ENCODE assay signal across 9 cellular contexts in genomic region chr14:105045710-105046326, GRCh38. TPM values are rescaled to one million over a fixed set of nuclear protein-coding genes. Genes with fewer than 3 reads are reported as not detected.
DNase-seq lines count a peak whose midpoint lies in the region; ATAC-seq and TF ChIP-seq lines count a peak whose summit lies in the region.
"Had no signal": no experiment of that assay in that cellular context is flagged by ENCODE, and none has a peak within 500 bp of the region (broad histone marks: within the 10 kb centered on the region; RNA-seq: fewer than 3 reads in every experiment).

No MANE protein-coding gene starts in this region.

- H3K4me3 ChIP-seq in LNCaP clone FGC (ENCODE audit: low read depth, low read length) (no peak overlapping the region), esophagus squamous epithelium (peak overlapping the region in 1 of 4 donors; percentile 19)
- H3K4me3 ChIP-seq: SK-N-MC had no signal

- peaks cover 10% of the 10 kb centered on the region for H3K27me3 Mint-ChIP-seq in activated T-cell treated with anti-CD3 and anti-CD28 coated beads, Interleukin-2, amount 50 U/mL, for 4 hours (ENCODE audit: low read depth)
- peaks cover 28% of the 10 kb centered on the region for H3K27me3 Mint-ChIP-seq in nephron (ENCODE audit: low read depth)

- H3K27ac Mint-ChIP-seq in nephron, result peak overlapping the region in 1 of 3 experiments; percentile 40

- ATAC-seq in GM21529 (IDR thresholded peaks at IDR 0.05; ENCODE audit: unreplicated experiment), result peak; percentile 57
- peak; percentile 93 for ATAC-seq in activated T-cell treated with anti-CD3 and anti-CD28 coated beads, Interleukin-2, amount 50 U/mL, for 4 hours
- ATAC-seq in stimulated activated naive CD8-positive, alpha-beta T cell treated with anti-CD3 and anti-CD28 coated beads, Interleukin-15, Interleukin-2, amounts not matched to agents 100 U/mL and 50 U/mL, for 24 hours, result peak; percentile 92

- peak; percentile 100 for TF ChIP-seq CTCF in LNCaP clone FGC (IDR thresholded peaks at IDR 0.05; ENCODE audit: control insufficient read depth, extremely low read depth, insufficient read depth)
- peak; percentile 100 for TF ChIP-seq CTCF in esophagus squamous epithelium (IDR thresholded peaks at IDR 0.05)
- TF ChIP-seq CTCF in nephron (IDR thresholded peaks at IDR 0.05; ENCODE audit: unreplicated experiment in 3 of 3), result peak; percentile 100

- intact Hi-C loops in esophagus squamous epithelium (cut with DNase I), result loop anchor here (2.0 to 5.0 kb wide), 2 partner anchors 69 to 149 kb away; no protein-coding TSS in a partner anchor

- H3K27ac ChIP-seq in esophagus squamous epithelium, result no peak overlapping the region
- H3K27ac ChIP-seq: SK-N-MC had no signal

- H3K36me3 Mint-ChIP-seq in activated T-cell treated with anti-CD3 and anti-CD28 coated beads, Interleukin-2, amount 50 U/mL, for 4 hours (ENCODE audit: insufficient read depth), result no peaks in the 10 kb centered on the region
- no peaks in the 10 kb centered on the region for H3K36me3 Mint-ChIP-seq in nephron (ENCODE audit: low read depth)

- peaks cover 0 to 9% (median 0%) of the 10 kb centered on the region in 4 donors for H3K27me3 ChIP-seq in esophagus squamous epithelium

- no peaks in the 10 kb centered on the region for H3K36me3 ChIP-seq in esophagus squamous epithelium

- H3K9me3 Mint-ChIP-seq in activated T-cell treated with anti-CD3 and anti-CD28 coated beads, Interleukin-2, amount 50 U/mL, for 4 hours, result no peaks in the 10 kb centered on the region
- H3K9me3 Mint-ChIP-seq in nephron, result no peaks in the 10 kb centered on the region

- peaks cover 8% of the 10 kb centered on the region for H3K4me1 Mint-ChIP-seq in activated T-cell treated with anti-CD3 and anti-CD28 coated beads, Interleukin-2, amount 50 U/mL, for 4 hours (ENCODE audit: low read depth)
- H3K4me1 Mint-ChIP-seq in nephron, result no peaks in the 10 kb centered on the region

- H3K9me3 ChIP-seq in esophagus squamous epithelium, result no peaks in the 10 kb centered on the region

- peaks cover 0 to 54% (median 4%) of the 10 kb centered on the region in 3 donors for H3K4me1 ChIP-seq in esophagus squamous epithelium

- DNase-seq in CMK (ENCODE audit: low read depth) (peak; percentile 63), LNCaP clone FGC (ENCODE audit: low read depth) (peak; percentile 17), RKO (ENCODE audit: low spot score) (peak; percentile 79), esophagus squamous epithelium (lab: John Stamatoyannopoulos, UW) (peak; percentile 56)
- DNase-seq in activated T-cell treated with anti-CD3 and anti-CD28 coated beads, Interleukin-2, amount 50 U/mL, for 4 hours, result peak; percentile 93
- peak; percentile 97 for DNase-seq in stimulated activated naive CD8-positive, alpha-beta T cell treated with anti-CD3 and anti-CD28 coated beads, Interleukin-15, Interleukin-2, amounts not matched to agents 100 U/mL and 50 U/mL, for 24 hours

- H3K4me3 Mint-ChIP-seq in activated T-cell treated with anti-CD3 and anti-CD28 coated beads, Interleukin-2, amount 50 U/mL, for 4 hours, result no peak overlapping the region
- no peak overlapping the region for H3K4me3 Mint-ChIP-seq in nephron

- no peak for TF ChIP-seq POLR2A in esophagus squamous epithelium (IDR thresholded peaks at IDR 0.05)

- WGBS in esophagus squamous epithelium, 2 donors, result 5 to 60% methylated on average over 1 to 23 of the region's 42 CpGs

RNA-seq across cellular contexts. Expression of gene GPR132, which starts 19.4 kb away (rescaled TPM):
- 10 to 100 TPM; 14.6 to 18.4 (median 16.8) TPM for total RNA-seq in activated T-cell treated with anti-CD3 and anti-CD28 coated beads, Interleukin-2, amount 50 U/mL, for 4 hours
- 1 to 10 TPM in 3 of 4 donors, under 1 TPM in 1; 0.79 to 5.0 (median 1.6) TPM for total RNA-seq in esophagus squamous epithelium

RNA-seq across cellular contexts. Expression of gene CDCA4, which starts 24.9 kb away (rescaled TPM):
- 10 to 100 TPM; 55.1 to 72.2 (median 58.3) TPM for total RNA-seq in activated T-cell treated with anti-CD3 and anti-CD28 coated beads, Interleukin-2, amount 50 U/mL, for 4 hours
- 10 to 100 TPM; 15.3 to 35.0 (median 23.3) TPM for total RNA-seq in esophagus squamous epithelium

Comparison
In these comparisons a context has a peak if more than half of its experiments do, and no peak if none do; other contexts are left out.
1. DNase-seq: peak in every context shown above with its lines; median percentile 97 in stimulated activated naive CD8-positive, alpha-beta T cell treated with anti-CD3 and anti-CD28 coated beads, Interleukin-15, Interleukin-2, amounts not matched to agents 100 U/mL and 50 U/mL, for 24 hours; 93 in activated T-cell treated with anti-CD3 and anti-CD28 coated beads, Interleukin-2, amount 50 U/mL, for 4 hours; 79 in RKO; 63 in CMK; 56 in esophagus squamous epithelium; 17 in LNCaP clone FGC.